24 cellular contexts compared by ENCODE assay signal in genomic region chr3:99714575-99714974, GRCh38.
"Had no signal": no experiment of that assay in that cellular context is flagged by ENCODE, and none has a peak within 500 bp of the region (broad histone marks: within the 10 kb centered on the region; RNA-seq: fewer than 3 reads in every experiment).

No MANE protein-coding gene starts in this region.

- H3K4me1 ChIP-seq: body of pancreas, SJSA1 had no signal

- H3K4me1 Mint-ChIP-seq: activated naive CD4-positive, alpha-beta T cell treated with anti-CD3 and anti-CD28 coated beads, Interleukin-2, amount 50 U/mL, for 24 hours; IgD-negative memory B cell had no signal

- H3K27ac Mint-ChIP-seq: activated CD8-positive, alpha-beta T cell treated with anti-CD3 and anti-CD28 coated beads, Interleukin-2, amount 10 ng/mL, durations not matched to agents 7 days and 5 days; activated naive CD4-positive, alpha-beta T cell treated with anti-CD3 and anti-CD28 coated beads, Interleukin-2, amount 50 U/mL, for 24 hours; IgD-negative memory B cell; T-helper 1 cell treated with Interleukin-12 subunit alpha and Interleukin-12 subunit beta and Interleukin-4 antibody, amounts not matched to agents 30 μg/mL and 1 μg/mL, for 36 hours; WTC11 had no signal

- ATAC-seq: activated CD8-positive, alpha-beta T cell treated with anti-CD3 and anti-CD28 coated beads, Interleukin-2, amount 10 ng/mL, durations not matched to agents 7 days and 5 days; body of pancreas; WTC11 had no signal

- H3K4me3 ChIP-seq: body of pancreas, SJSA1 had no signal

- H3K9me3 Mint-ChIP-seq: activated naive CD4-positive, alpha-beta T cell treated with anti-CD3 and anti-CD28 coated beads, Interleukin-2, amount 50 U/mL, for 24 hours; T-helper 1 cell treated with Interleukin-12 subunit alpha and Interleukin-12 subunit beta and Interleukin-4 antibody, amounts not matched to agents 30 μg/mL and 1 μg/mL, for 36 hours; WTC11 had no signal

- H3K36me3 Mint-ChIP-seq: activated naive CD4-positive, alpha-beta T cell treated with anti-CD3 and anti-CD28 coated beads, Interleukin-2, amount 50 U/mL, for 24 hours; IgD-negative memory B cell; WTC11 had no signal

- H3K27ac ChIP-seq: body of pancreas, SJSA1 had no signal

- H3K27me3 ChIP-seq: body of pancreas, SJSA1 had no signal

- DNase-seq: activated CD4-positive, alpha-beta T cell treated with anti-CD3 and anti-CD28 coated beads for 48 hours; activated CD4-positive, alpha-beta T cell treated with anti-CD3 and anti-CD28 coated beads, Interleukin-2, amount 50 U/mL, for 4 hours; activated CD4-positive, CD25-positive, alpha-beta regulatory T cell treated with anti-CD3 and anti-CD28 coated beads, Interleukin-2, amount 50 U/mL, for 72 hours; activated CD8-positive, alpha-beta memory T cell treated with anti-CD3 and anti-CD28 coated beads, Interleukin-2, amount 50 U/mL, for 48 hours; activated CD8-positive, alpha-beta T cell treated with anti-CD3 and anti-CD28 coated beads, Interleukin-2, amount 10 ng/mL, durations not matched to agents 7 days and 5 days; activated naive CD4-positive, alpha-beta T cell; activated T-cell treated with anti-CD3 and anti-CD28 coated beads, Interleukin-2, amount 50 U/mL, for 1 hour; aorta; body of pancreas; KG1; NCI-H1092; NCI-H1417; NCI-H2029; NCI-H2107; NCI-H2171 treated with DMSO at 0.1 percent for 48 hours; NCI-H526 treated with DMSO at 0.1 percent for 48 hours; NCI-H82; Right ventricle myocardium superior; RPMI8226 had no signal

- H3K9me3 ChIP-seq: body of pancreas, SJSA1 had no signal

- H3K4me3 Mint-ChIP-seq: activated CD8-positive, alpha-beta T cell treated with anti-CD3 and anti-CD28 coated beads, Interleukin-2, amount 10 ng/mL, durations not matched to agents 7 days and 5 days; activated naive CD4-positive, alpha-beta T cell treated with anti-CD3 and anti-CD28 coated beads, Interleukin-2, amount 50 U/mL, for 24 hours; IgD-negative memory B cell; T-helper 1 cell treated with Interleukin-12 subunit alpha and Interleukin-12 subunit beta and Interleukin-4 antibody, amounts not matched to agents 30 μg/mL and 1 μg/mL, for 36 hours; WTC11 had no signal

- H3K36me3 ChIP-seq: SJSA1 had no signal
